Comparison of ENCODE assay signal across 21 cellular contexts in the genomic region with DNA sequence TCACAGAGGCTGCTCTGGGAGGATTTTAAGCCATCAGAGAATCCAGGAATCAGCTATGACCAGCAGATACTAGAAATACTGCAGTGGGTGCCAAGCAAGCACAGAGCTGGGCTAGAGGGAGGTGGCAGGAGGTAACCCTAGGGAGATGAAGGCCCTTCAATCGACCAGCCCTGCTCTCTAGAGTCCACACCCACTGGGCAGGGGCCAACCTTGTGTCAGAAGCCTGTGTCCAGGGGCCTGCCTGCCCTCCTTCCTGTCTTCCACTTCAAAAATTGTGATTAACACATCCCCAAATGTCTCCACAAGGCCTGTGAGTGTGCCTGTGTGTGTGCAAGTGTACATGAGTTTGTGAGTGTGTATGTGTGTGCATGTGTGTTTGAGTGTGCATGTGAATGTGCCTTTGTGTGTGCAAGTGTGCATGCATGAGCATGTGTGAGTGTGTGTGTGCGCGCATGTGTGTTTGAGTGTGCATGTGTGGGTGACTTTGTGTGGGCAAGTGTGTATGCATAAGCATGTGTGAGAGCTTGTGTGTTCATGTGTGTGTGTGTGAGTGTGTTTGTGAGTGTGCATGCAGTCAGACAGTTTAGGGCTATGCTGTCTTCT.
"Had no signal": no experiment of that assay in that cellular context is flagged by ENCODE, and none has a peak within 500 bp of the region (broad histone marks: within the 10 kb centered on the region; RNA-seq: fewer than 3 reads in every experiment).

No MANE protein-coding gene starts in this region.

- H3K27me3 Mint-ChIP-seq: dendritic cell treated with granulocyte-macrophage colony-stimulating factor and Interleukin-4, amounts not matched to agents 40 ng/mL and 50 ng/mL, for 4 days; effector memory CD8-positive, alpha-beta T cell had no signal

- H3K9me3 Mint-ChIP-seq: effector memory CD8-positive, alpha-beta T cell had no signal

- H3K36me3 ChIP-seq: esophagus muscularis mucosa, gastroesophageal sphincter, pancreas, thoracic aorta, transverse colon, uterus had no signal

- H3K4me3 ChIP-seq: esophagus muscularis mucosa, gastroesophageal sphincter, pancreas, smooth muscle cell, thoracic aorta, transverse colon, uterus had no signal

- H3K4me3 Mint-ChIP-seq: dendritic cell treated with granulocyte-macrophage colony-stimulating factor and Interleukin-4, amounts not matched to agents 40 ng/mL and 50 ng/mL, for 4 days; naive thymus-derived CD4-positive, alpha-beta T cell; neural crest cell; stimulated activated naive B cell treated with anti-CD40 and anti-IgM and Interleukin-4, amounts not matched to agents 10 μg/mL and 1 μg/mL and 100 μg/mL, for 72 hours; stimulated activated naive CD8-positive, alpha-beta T cell treated with anti-CD3 and anti-CD28 coated beads, Interleukin-15, amount 100 ng/mL, for 72 hours had no signal

- H3K27me3 ChIP-seq: esophagus muscularis mucosa, gastroesophageal sphincter, pancreas, transverse colon, uterus had no signal

- DNase-seq: effector memory CD8-positive, alpha-beta T cell; glutamatergic neuron; left ventricle myocardium superior; mammary epithelial cell; naive thymus-derived CD4-positive, alpha-beta T cell; occipital lobe; pancreas; stimulated activated CD4-positive, alpha-beta T cell treated with anti-CD3 and anti-CD28 coated beads, Interleukin-4, amount 100 ng/mL, for 24 hours; stimulated activated naive B cell treated with anti-CD40 and anti-IgM and Interleukin-4, amounts not matched to agents 10 μg/mL and 1 μg/mL and 100 μg/mL, for 72 hours; stimulated activated naive CD8-positive, alpha-beta T cell treated with anti-CD3 and anti-CD28 coated beads, Interleukin-15, amount 100 ng/mL, for 72 hours; transverse colon; uterus had no signal

- H3K4me1 ChIP-seq: esophagus muscularis mucosa, gastroesophageal sphincter, pancreas, transverse colon, uterus had no signal

- ATAC-seq: effector memory CD8-positive, alpha-beta T cell; gastroesophageal sphincter; left ventricle myocardium superior; naive thymus-derived CD4-positive, alpha-beta T cell; pancreas; right cardiac atrium; stimulated activated naive B cell treated with anti-CD40 and anti-IgM and Interleukin-4, amounts not matched to agents 10 μg/mL and 1 μg/mL and 100 μg/mL, for 72 hours; stimulated activated naive CD8-positive, alpha-beta T cell treated with anti-CD3 and anti-CD28 coated beads, Interleukin-15, amount 100 ng/mL, for 72 hours had no signal

- H3K27ac Mint-ChIP-seq: dendritic cell treated with granulocyte-macrophage colony-stimulating factor and Interleukin-4, amounts not matched to agents 40 ng/mL and 50 ng/mL, for 4 days; naive thymus-derived CD4-positive, alpha-beta T cell; progenitor cell of endocrine pancreas; stimulated activated naive B cell treated with anti-CD40 and anti-IgM and Interleukin-4, amounts not matched to agents 10 μg/mL and 1 μg/mL and 100 μg/mL, for 72 hours; stimulated activated naive CD8-positive, alpha-beta T cell treated with anti-CD3 and anti-CD28 coated beads, Interleukin-15, amount 100 ng/mL, for 72 hours had no signal

- H3K27ac ChIP-seq: epithelial cell of prostate, esophagus muscularis mucosa, gastroesophageal sphincter, pancreas, thoracic aorta, transverse colon, uterus had no signal

- H3K9me3 ChIP-seq: esophagus muscularis mucosa, gastroesophageal sphincter, pancreas, thoracic aorta, transverse colon, uterus had no signal
